In the genomic region with DNA sequence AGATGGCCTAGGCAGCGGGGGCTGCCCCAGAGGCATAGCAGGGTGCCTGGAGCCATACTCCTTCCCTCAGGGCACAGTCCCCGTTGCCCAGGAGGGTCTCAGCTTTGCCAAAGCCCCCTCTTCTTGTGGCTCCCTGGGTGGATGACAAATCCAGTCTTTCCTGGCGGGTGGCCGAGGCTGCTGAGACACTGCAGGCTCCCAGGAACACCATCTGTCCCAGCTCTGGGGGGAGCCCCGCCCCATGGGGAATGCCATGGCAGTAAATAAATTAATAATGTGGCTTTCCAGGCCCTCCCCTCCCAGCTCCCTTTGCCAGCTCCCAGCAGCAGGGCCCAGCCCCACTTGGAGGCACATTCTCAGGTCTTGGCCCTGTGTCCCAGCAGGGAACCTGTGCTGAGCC, we compare ENCODE assay signal across 15 cellular contexts. TPM values are rescaled to one million over a fixed set of nuclear protein-coding genes. Genes with fewer than 3 reads are reported as not detected.
DNase-seq lines count a peak whose midpoint lies in the region; ATAC-seq and TF ChIP-seq lines count a peak whose summit lies in the region.
"Had no signal": no experiment of that assay in that cellular context is flagged by ENCODE, and none has a peak within 500 bp of the region (broad histone marks: within the 10 kb centered on the region; RNA-seq: fewer than 3 reads in every experiment).

No MANE protein-coding gene starts in this region.

- 79 to 94% methylated on average over 3 to 5 of the region's 5 CpGs for WGBS in testis, 2 donors

- intact Hi-C loops in testis (cut with DNase I; ENCODE audit: low total_unique reads), result no loop called here

- TF ChIP-seq POLR2A in testis (IDR thresholded peaks at IDR 0.05), result no peak

- H3K4me1 ChIP-seq in testis, result peaks cover 7% of the 10 kb centered on the region
- H3K4me1 ChIP-seq: A549 had no signal

- H3K27ac ChIP-seq in testis, result no peak overlapping the region
- H3K27ac ChIP-seq: A549, thyroid gland had no signal

- H3K9me3 ChIP-seq in testis, result no peaks in the 10 kb centered on the region
- H3K9me3 ChIP-seq: A549, thyroid gland had no signal

- peak; percentile 63 for DNase-seq in AG08395 (ENCODE audit: low spot score)
- peak; percentile 85 for DNase-seq in NCI-H82 (lab: John Stamatoyannopoulos, UW)
- DNase-seq in globus pallidus (ENCODE audit: low spot score), result peak; percentile 50
- DNase-seq in pons (ENCODE audit: low spot score), result peak; percentile 28
- DNase-seq in testis, result no peak
- no peak for DNase-seq in activated CD4-positive, alpha-beta T cell treated with anti-CD3 and anti-CD28 coated beads for 4 hours
- DNase-seq in effector CD8-positive, alpha-beta T cell (lab: John Stamatoyannopoulos, UW), result no peak
- DNase-seq: GOT3, mesendoderm, MV-4-11, NCI-H510A, RPMI8226, thyroid gland had no signal

- no peak overlapping the region for H3K4me3 ChIP-seq in testis
- H3K4me3 ChIP-seq: A549, thyroid gland had no signal

- no peak for ATAC-seq in GM19023 (IDR thresholded peaks at IDR 0.05; ENCODE audit: unreplicated experiment)

- TF ChIP-seq CTCF in testis (IDR thresholded peaks at IDR 0.05), result no peak

- H3K27me3 ChIP-seq in testis, result no peaks in the 10 kb centered on the region
- H3K27me3 ChIP-seq: thyroid gland had no signal

- no peaks in the 10 kb centered on the region for H3K36me3 ChIP-seq in testis (ENCODE audit: low read depth, missing control alignments)
- H3K36me3 ChIP-seq: thyroid gland had no signal

RNA-seq across cellular contexts. Expression of a gene that starts 45.0 kb away (rescaled TPM):
- 10 to 100 TPM; 15.2 to 20.6 TPM for total RNA-seq in testis
- polyA plus RNA-seq in testis (ENCODE audit: insufficient read depth, low read depth, low replicate concordance), result 14.1 TPM

Comparison
In these comparisons a context has a peak if more than half of its experiments do, and no peak if none do; other contexts are left out.
1. DNase-seq: peak in AG08395 (single experiment), NCI-H82 (single experiment), globus pallidus (single experiment) and pons (single experiment); none in testis (single experiment), activated CD4-positive, alpha-beta T cell treated with anti-CD3 and anti-CD28 coated beads for 4 hours (0 of 2) and effector CD8-positive, alpha-beta T cell (single experiment).